ENCODE assay signal across 10 cellular contexts in genomic region chr6:10425177-10425972, GRCh38. TPM values are rescaled to one million over a fixed set of nuclear protein-coding genes. Genes with fewer than 3 reads are reported as not detected.
DNase-seq lines count a peak whose midpoint lies in the region; ATAC-seq and TF ChIP-seq lines count a peak whose summit lies in the region.
"Had no signal": no experiment of that assay in that cellular context is flagged by ENCODE, and none has a peak within 500 bp of the region (broad histone marks: within the 10 kb centered on the region; RNA-seq: fewer than 3 reads in every experiment).

No MANE protein-coding gene starts in this region.

- H3K4me3 ChIP-seq in heart left ventricle, result peak overlapping the region; percentile 28 to 58 (median 50)
- H3K4me3 ChIP-seq in naive thymus-derived CD4-positive, alpha-beta T cell (ENCODE audit: low read length), result no peak overlapping the region
- H3K4me3 ChIP-seq in urinary bladder (ENCODE audit: low read depth, low read length), result peak overlapping the region; percentile 49

- no peak for TF ChIP-seq CTCF in heart left ventricle (IDR thresholded peaks at IDR 0.05)

- H3K4me1 Mint-ChIP-seq in effector memory CD8-positive, alpha-beta T cell (ENCODE audit: low read depth in 2 of 2), result peaks cover 3 to 9% of the 10 kb centered on the region in 2 donors
- peaks cover 4 to 22% (median 15%) of the 10 kb centered on the region in 7 donors for H3K4me1 Mint-ChIP-seq in naive thymus-derived CD4-positive, alpha-beta T cell

- CTCF ChIA-PET in naive thymus-derived CD4-positive, alpha-beta T cell (lab: Charles Lee), result no interaction called here

- H3K27ac Mint-ChIP-seq in effector memory CD8-positive, alpha-beta T cell, result no peak overlapping the region
- H3K27ac Mint-ChIP-seq in naive thymus-derived CD4-positive, alpha-beta T cell, result peak overlapping the region in 1 of 9 donors; percentile 52

- TF ChIP-seq POLR2A in heart left ventricle (IDR thresholded peaks at IDR 0.05), result no peak

- no peaks in the 10 kb centered on the region for H3K9me3 ChIP-seq in heart left ventricle
- H3K9me3 ChIP-seq in naive thymus-derived CD4-positive, alpha-beta T cell (ENCODE audit: control insufficient read depth in 2 of 3, low read length in 3 of 3), result no peaks in the 10 kb centered on the region

- 2 to 4% (median 4%) methylated on average over 32 to 34 of the region's 34 CpGs for WGBS in heart left ventricle, 4 donors
- 5% methylated on average over 34 of the region's 34 CpGs for WGBS in urinary bladder

- H3K4me3 Mint-ChIP-seq in effector memory CD8-positive, alpha-beta T cell, result peak overlapping the region; percentile 41 to 47
- peak overlapping the region in 7 of 10 donors; percentile 25 to 77 (median 47) for H3K4me3 Mint-ChIP-seq in naive thymus-derived CD4-positive, alpha-beta T cell

- ATAC-seq in heart left ventricle (no peak), left ventricle myocardium superior (no peak), HG03457 (IDR thresholded peaks at IDR 0.05; ENCODE audit: unreplicated experiment) (no peak)
- no peak for ATAC-seq in effector memory CD8-positive, alpha-beta T cell (replicated peaks)
- ATAC-seq in naive thymus-derived CD4-positive, alpha-beta T cell, result no peak

- H3K4me1 ChIP-seq in heart left ventricle, result peaks cover 0 to 28% (median 8%) of the 10 kb centered on the region in 12 donors
- peaks cover 0 to 10% of the 10 kb centered on the region in 2 donors for H3K4me1 ChIP-seq in naive thymus-derived CD4-positive, alpha-beta T cell (ENCODE audit: control insufficient read depth in 2 of 2, insufficient read depth in 2 of 2, low read length in 2 of 2)
- H3K4me1 ChIP-seq in urinary bladder (ENCODE audit: insufficient read depth), result peaks cover 2% of the 10 kb centered on the region

- H3K27me3 Mint-ChIP-seq in effector memory CD8-positive, alpha-beta T cell, result peaks cover 55 to 71% of the 10 kb centered on the region in 2 donors
- H3K27me3 Mint-ChIP-seq in naive thymus-derived CD4-positive, alpha-beta T cell, result peaks cover 65 to 87% (median 81%) of the 10 kb centered on the region in 5 donors

- no peaks in the 10 kb centered on the region for H3K9me3 Mint-ChIP-seq in effector memory CD8-positive, alpha-beta T cell
- H3K9me3 Mint-ChIP-seq in naive thymus-derived CD4-positive, alpha-beta T cell, result peaks cover 0 to 8% (median 0%) of the 10 kb centered on the region in 11 donors

- peaks cover 31 to 93% (median 65%) of the 10 kb centered on the region in 9 donors for H3K27me3 ChIP-seq in heart left ventricle
- peaks cover 8 to 20% of the 10 kb centered on the region in 2 donors for H3K27me3 ChIP-seq in naive thymus-derived CD4-positive, alpha-beta T cell (ENCODE audit: control insufficient read depth in 2 of 2, insufficient read depth in 2 of 2, low read length in 2 of 2)

- H3K36me3 Mint-ChIP-seq in effector memory CD8-positive, alpha-beta T cell (ENCODE audit: insufficient read depth), result peaks cover 4% of the 10 kb centered on the region
- peaks cover 0 to 7% (median 0%) of the 10 kb centered on the region in 5 donors for H3K36me3 Mint-ChIP-seq in naive thymus-derived CD4-positive, alpha-beta T cell

- POLR2A ChIA-PET in naive thymus-derived CD4-positive, alpha-beta T cell (lab: Charles Lee), result no interaction called here

- DNase-seq in heart left ventricle, result no peak
- no peak for DNase-seq in left ventricle myocardium superior
- no peak for DNase-seq in effector memory CD8-positive, alpha-beta T cell
- DNase-seq in naive thymus-derived CD4-positive, alpha-beta T cell, result no peak
- no peak for DNase-seq in kidney glomerular epithelial cell (lab: John Stamatoyannopoulos, UW)
- DNase-seq in 8988T, result no peak
- DNase-seq: NCI-H446 had no signal

- H3K27ac ChIP-seq in heart left ventricle, result no peak overlapping the region
- no peak overlapping the region for H3K27ac ChIP-seq in naive thymus-derived CD4-positive, alpha-beta T cell (ENCODE audit: low read depth, low read length)
- H3K27ac ChIP-seq in urinary bladder (ENCODE audit: low read depth), result no peak overlapping the region

- intact Hi-C loops in heart left ventricle (cut with DNase I), result loop anchor here in 2 of 10 donors (5.0 to 10.0 kb wide), 2 partner anchors 881 to 883 kb away; no protein-coding TSS in a partner anchor
- intact Hi-C loops in left ventricle myocardium superior (cut with micrococcal nuclease), result no loop called here
- intact Hi-C loops in naive thymus-derived CD4-positive, alpha-beta T cell (cut with micrococcal nuclease), result loop anchor here in 1 of 2 donors (5.0 kb wide), 1 partner anchor 168 kb away; no protein-coding TSS in a partner anchor

- H3K36me3 ChIP-seq in heart left ventricle (no peaks in the 10 kb centered on the region), urinary bladder (ENCODE audit: insufficient read depth) (no peaks in the 10 kb centered on the region)
- no peaks in the 10 kb centered on the region for H3K36me3 ChIP-seq in naive thymus-derived CD4-positive, alpha-beta T cell (ENCODE audit: control insufficient read depth in 2 of 3, insufficient read depth in 3 of 3, low read length in 3 of 3)

RNA-seq across cellular contexts. Expression of gene TFAP2A, which starts 10.5 kb away (rescaled TPM):
- total RNA-seq in heart left ventricle (1 to 10 TPM in 1 of 9 donors, under 1 TPM in 7, not detected in 1; 0.16 to 1.4 (median 0.31) TPM), left ventricle myocardium superior (0.97 TPM), urinary bladder (1.6 TPM)
- polyA plus RNA-seq in heart left ventricle (under 1 TPM; 0.11 to 0.30 TPM), urinary bladder (1.1 TPM)
- total RNA-seq in naive thymus-derived CD4-positive, alpha-beta T cell, result not detected
- not detected for polyA plus RNA-seq in naive thymus-derived CD4-positive, alpha-beta T cell
- total RNA-seq: mononuclear cell had no signal
